Comparison of ENCODE assay signal across 10 cellular contexts in genomic region chr4:6582889-6583504, GRCh38. TPM values are rescaled to one million over a fixed set of nuclear protein-coding genes. Genes with fewer than 3 reads are reported as not detected.
A peak's percentile ranks its signal among the peaks of the same experiment; 100 is the strongest.
DNase-seq lines count a peak whose midpoint lies in the region; ATAC-seq and TF ChIP-seq lines count a peak whose summit lies in the region.
"Had no signal": no experiment of that assay in that cellular context is flagged by ENCODE, and none has a peak within 500 bp of the region (broad histone marks: within the 10 kb centered on the region; RNA-seq: fewer than 3 reads in every experiment).

No MANE protein-coding gene starts in this region.

- no peaks in the 10 kb centered on the region for H3K79me2 ChIP-seq in GM23248 (ENCODE audit: insufficient read depth)

- ATAC-seq in CD4-positive, alpha-beta T cell (ENCODE audit: poor library complexity) = peak; percentile 62
- ATAC-seq in HG03095 (IDR thresholded peaks at IDR 0.05; ENCODE audit: unreplicated experiment) (no peak), GM18517 (IDR thresholded peaks at IDR 0.05; ENCODE audit: unreplicated experiment) (no peak)

- DNase-seq in CD4-positive, alpha-beta T cell = no peak
- DNase-seq in GM23248 (peak; percentile 48), RWPE1 (ENCODE audit: low spot score) (peak; percentile 12), fibroblast of the conjunctiva (ENCODE audit: low read depth) (peak; percentile 16), NCI-H128 (lab: John Stamatoyannopoulos, UW; ENCODE audit: unreplicated experiment) (no peak), Ammon's horn (ENCODE audit: low spot score) (no peak)
- DNase-seq: activated T-cell treated with anti-CD3 and anti-CD28 coated beads for 4 hours had no signal

- no peaks in the 10 kb centered on the region for H3K36me3 ChIP-seq in GM23248 (ENCODE audit: low read depth)
- H3K36me3 ChIP-seq: neural progenitor cell had no signal

- no peaks in the 10 kb centered on the region for H3F3A ChIP-seq in GM23248 (ENCODE audit: insufficient read depth)

- no peaks in the 10 kb centered on the region for H3K9me2 ChIP-seq in GM23248 (ENCODE audit: insufficient read depth)

- CTCF ChIA-PET in CD4-positive, alpha-beta T cell (lab: Charles Lee) = no interaction called here
- CTCF ChIA-PET in RWPE1 (lab: Yijun Ruan, JAX) = no interaction called here

- no peak overlapping the region for H3K27ac Mint-ChIP-seq in CD4-positive, alpha-beta T cell
- H3K27ac Mint-ChIP-seq: neural progenitor cell had no signal

- intact Hi-C loops in CD4-positive, alpha-beta T cell (cut with DNase I, micrococcal nuclease) = no loop called here

- H3K4me1 Mint-ChIP-seq in CD4-positive, alpha-beta T cell (ENCODE audit: low read depth) = no peaks in the 10 kb centered on the region
- H3K4me1 Mint-ChIP-seq: neural progenitor cell had no signal

- H3K27me3 ChIP-seq in CD4-positive, alpha-beta T cell (ENCODE audit: control insufficient read depth, insufficient read depth, low read length) = no peaks in the 10 kb centered on the region
- H3K27me3 ChIP-seq in GM23248 (replicated peaks; ENCODE audit: insufficient read depth) = no peaks in the 10 kb centered on the region
- H3K27me3 ChIP-seq: neural progenitor cell had no signal

- H3K9me3 ChIP-seq in CD4-positive, alpha-beta T cell (ENCODE audit: control insufficient read depth, low read length) = no peaks in the 10 kb centered on the region
- H3K9me3 ChIP-seq in GM23248 (ENCODE audit: low read depth) = no peaks in the 10 kb centered on the region

- TF ChIP-seq CTCF in CD4-positive, alpha-beta T cell (IDR thresholded peaks at IDR 0.05) = no peak
- TF ChIP-seq CTCF in RWPE1 (conservative IDR thresholded peaks at IDR 0.05; ENCODE audit: low read depth) = no peak

- H3K27ac ChIP-seq in CD4-positive, alpha-beta T cell (ENCODE audit: low read depth, low read length) = no peak overlapping the region
- H3K27ac ChIP-seq in GM23248 = no peak overlapping the region
- H3K27ac ChIP-seq in RWPE1 = no peak overlapping the region
- H3K27ac ChIP-seq: neural progenitor cell had no signal

- H3K4me3 ChIP-seq in GM23248 = no peak overlapping the region
- H3K4me3 ChIP-seq: neural progenitor cell had no signal

- H3K9me3 Mint-ChIP-seq in CD4-positive, alpha-beta T cell = no peaks in the 10 kb centered on the region

- H3K27me3 Mint-ChIP-seq in CD4-positive, alpha-beta T cell = no peaks in the 10 kb centered on the region

- POLR2A ChIA-PET in CD4-positive, alpha-beta T cell (lab: Charles Lee) = no interaction called here
- POLR2A ChIA-PET in RWPE1 (lab: Yijun Ruan, JAX; ENCODE audit: low non-redundant PET) = no interaction called here

- H3K4me1 ChIP-seq in GM23248 (ENCODE audit: insufficient read depth) = no peaks in the 10 kb centered on the region
- H3K4me1 ChIP-seq: neural progenitor cell had no signal

- H3K4me2 ChIP-seq in GM23248 (ENCODE audit: unreplicated experiment) = no peak overlapping the region
- H3K4me2 ChIP-seq: neural progenitor cell had no signal

- H3K36me3 Mint-ChIP-seq in CD4-positive, alpha-beta T cell (ENCODE audit: low read depth) = peaks cover 94% of the 10 kb centered on the region

- in situ Hi-C loops in GM23248 (cut with MboI) = no loop called here

- no peak overlapping the region for H3K4me3 Mint-ChIP-seq in CD4-positive, alpha-beta T cell
- H3K4me3 Mint-ChIP-seq: neural progenitor cell had no signal

- H2AFZ ChIP-seq in GM23248 = no peak overlapping the region
- H2AFZ ChIP-seq: neural progenitor cell had no signal

- no peak overlapping the region for H3K9ac ChIP-seq in GM23248
- H3K9ac ChIP-seq: neural progenitor cell had no signal

- 93 to 99% methylated on average over 4 of the region's 4 CpGs for WGBS in GM23248 (ENCODE audit: low coverage in 1 of 2, low lambda C conversion rate in 2 of 2, missing lambda C conversion rate in 2 of 2), 2 experiments

- H4K20me1 ChIP-seq in GM23248 (ENCODE audit: insufficient read depth) = no peaks in the 10 kb centered on the region

RNA-seq across cellular contexts. Expression of gene MAN2B2, which starts 8.0 kb away (rescaled TPM):
- total RNA-seq in CD4-positive, alpha-beta T cell = 10 to 100 TPM; 25.9 to 28.5 TPM
- total RNA-seq in GM23248 (2014; rRNA removed; shearing (Covaris generic)) = 40.1 and 50.1 TPM in 2 replicates
- 28.7 and 30.5 TPM in 2 replicates for polyA plus RNA-seq in GM23248 (2016; fragmentation: Nextera tagmentation; extraction: Ambion mirVana)

RNA-seq across cellular contexts. Expression of gene MRFAP1, which starts 57.5 kb away (rescaled TPM):
- total RNA-seq in CD4-positive, alpha-beta T cell = 100 to 1,000 TPM; 172 to 181 TPM
- total RNA-seq in GM23248 (2014; rRNA removed; shearing (Covaris generic)) = 95.7 and 108 TPM in 2 replicates
- polyA plus RNA-seq in GM23248 (2016; fragmentation: Nextera tagmentation; extraction: Ambion mirVana) = 261 and 273 TPM in 2 replicates

Comparison
In these comparisons a context has a peak if more than half of its experiments do, and no peak if none do; other contexts are left out.
1. DNase-seq: peak in GM23248 (single experiment), RWPE1 (single experiment) and fibroblast of the conjunctiva (single experiment); none in CD4-positive, alpha-beta T cell (0 of 10), NCI-H128 (single experiment) and Ammon's horn (single experiment).